Comparison of ENCODE assay signal across 26 cellular contexts in the genomic region with DNA sequence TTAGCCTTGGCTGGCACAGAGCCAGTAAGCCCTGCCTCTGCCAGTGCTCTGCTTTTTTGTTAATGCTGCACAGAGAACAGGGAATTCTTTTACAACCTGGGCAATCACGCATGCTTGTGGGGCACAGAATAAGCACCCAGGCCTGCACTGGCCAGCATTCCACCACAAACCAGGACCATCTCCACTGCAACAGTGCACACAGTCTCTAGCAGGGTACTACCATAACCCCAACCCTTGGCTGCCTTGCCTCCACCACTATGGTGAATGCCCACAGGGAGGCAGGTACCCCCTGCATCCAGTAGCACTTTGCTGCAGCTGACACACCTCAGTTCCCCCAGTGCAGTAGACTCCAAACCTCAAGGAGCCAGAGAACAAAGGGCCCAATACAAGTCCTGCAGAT. TPM values are rescaled to one million over a fixed set of nuclear protein-coding genes. Genes with fewer than 3 reads are reported as not detected.
"Had no signal": no experiment of that assay in that cellular context is flagged by ENCODE, and none has a peak within 500 bp of the region (broad histone marks: within the 10 kb centered on the region; RNA-seq: fewer than 3 reads in every experiment).

No MANE protein-coding gene starts in this region.

- DNase-seq: colonic mucosa; cortex of kidney; effector CD8-positive, alpha-beta T cell; effector memory CD8-positive, alpha-beta T cell; endodermal cell; erythroblast; esophagus squamous epithelium; foreskin fibroblast; foreskin melanocyte; gastrocnemius medialis; glutamatergic neuron; heart right ventricle; hippocampal formation; left cardiac atrium; left lung; left ventricle myocardium superior; lower lobe of right lung; mesenchymal stem cell; mucosa of descending colon; naive B cell had no signal

- H3K4me3 ChIP-seq: colonic mucosa, esophagus squamous epithelium, gastrocnemius medialis, heart right ventricle, left lung, lower lobe of right lung, mucosa of descending colon had no signal

- H3K9me3 ChIP-seq: colonic mucosa, gastrocnemius medialis, lower lobe of right lung, mucosa of descending colon had no signal

- ATAC-seq: effector memory CD8-positive, alpha-beta T cell; esophagus mucosa; gastrocnemius medialis; heart right ventricle; left cardiac atrium; left lung; left ventricle myocardium superior; lower lobe of right lung; mucosa of descending colon had no signal

- H3K27ac ChIP-seq: colonic mucosa, epithelial cell of prostate, esophagus squamous epithelium, gastrocnemius medialis, heart right ventricle, left lung, lower lobe of right lung had no signal

- H3K4me1 ChIP-seq: colonic mucosa, esophagus squamous epithelium, gastrocnemius medialis, heart right ventricle, left lung, lower lobe of right lung had no signal

- FAIRE-seq: endometrium, keratinocyte had no signal

- H3K36me3 ChIP-seq: colonic mucosa, esophagus squamous epithelium, gastrocnemius medialis, heart right ventricle, left lung, lower lobe of right lung had no signal

- H3K27me3 ChIP-seq: colonic mucosa, esophagus squamous epithelium, gastrocnemius medialis, left lung had no signal

RNA-seq across cellular contexts. Expression of gene FAAH2, which starts 19.2 kb away (rescaled TPM):
- total RNA-seq: gastrocnemius medialis, glomerular endothelial cell, myocyte had no signal
